19 cellular contexts compared by ENCODE assay signal in genomic region chr6:40353967-40354452, GRCh38.
DNase-seq lines count a peak whose midpoint lies in the region; ATAC-seq and TF ChIP-seq lines count a peak whose summit lies in the region.
"Had no signal": no experiment of that assay in that cellular context is flagged by ENCODE, and none has a peak within 500 bp of the region (broad histone marks: within the 10 kb centered on the region; RNA-seq: fewer than 3 reads in every experiment).

No MANE protein-coding gene starts in this region.

- TF ChIP-seq CTCF in cardiac muscle cell (IDR thresholded peaks at IDR 0.05; ENCODE audit: low read depth, low read length), result no peak
- TF ChIP-seq CTCF in left ventricle myocardium inferior (IDR thresholded peaks at IDR 0.05; ENCODE audit: borderline replicate concordance), result no peak
- no peak for TF ChIP-seq CTCF in coronary artery (IDR thresholded peaks at IDR 0.05)
- no peak for TF ChIP-seq CTCF in lung (IDR thresholded peaks at IDR 0.05; ENCODE audit: control extremely low read depth, extremely low read depth)
- no peak for TF ChIP-seq CTCF in OCI-LY7 (conservative IDR thresholded peaks at IDR 0.05; ENCODE audit: low read length)

- POLR2A ChIA-PET in OCI-LY7 (lab: Charles Lee), result interaction anchor here (1.1 kb wide), 1 partner anchor 51 kb away, joined by 3 read pairs; no protein-coding TSS in a partner anchor

- H3K27me3 ChIP-seq in cardiac muscle cell, result no peaks in the 10 kb centered on the region
- peaks cover 29% of the 10 kb centered on the region for H3K27me3 ChIP-seq in left ventricle myocardium inferior (ENCODE audit: low read depth)
- H3K27me3 ChIP-seq in lung (ENCODE audit: control insufficient read depth, insufficient read depth), result no peaks in the 10 kb centered on the region
- H3K27me3 ChIP-seq: BE2C had no signal

- H4K20me1 ChIP-seq in OCI-LY7 (ENCODE audit: insufficient read depth, low read length), result no peaks in the 10 kb centered on the region

- H3K9me3 ChIP-seq in cardiac muscle cell (ENCODE audit: low read depth), result no peaks in the 10 kb centered on the region
- H3K9me3 ChIP-seq in left ventricle myocardium inferior (replicated peaks), result no peaks in the 10 kb centered on the region
- peaks cover 0 to 2% of the 10 kb centered on the region in 2 donors for H3K9me3 ChIP-seq in lung (ENCODE audit: control insufficient read depth in 2 of 2, insufficient read depth in 1 of 2, low read length in 1 of 2)
- H3K9me3 ChIP-seq in OCI-LY7 (ENCODE audit: low read length), result no peaks in the 10 kb centered on the region
- H3K9me3 ChIP-seq: BE2C had no signal

- peak overlapping the region; percentile 44 for H3K27ac ChIP-seq in cardiac muscle cell
- H3K27ac ChIP-seq in left ventricle myocardium inferior (replicated peaks), result no peak overlapping the region
- no peak overlapping the region for H3K27ac ChIP-seq in coronary artery
- H3K27ac ChIP-seq in lung (ENCODE audit: low read depth in 1 of 2, low read length in 1 of 2), result no peak overlapping the region
- H3K27ac ChIP-seq in OCI-LY7 (ENCODE audit: low read depth, low read length, poor library complexity, severe bottlenecking), result no peak overlapping the region
- H3K27ac ChIP-seq: HL-60 had no signal

- H3K9me2 ChIP-seq in OCI-LY7 (ENCODE audit: insufficient read depth, low read length), result no peaks in the 10 kb centered on the region

- H2AFZ ChIP-seq in OCI-LY7 (ENCODE audit: low read length), result no peak overlapping the region

- H3K36me3 ChIP-seq in cardiac muscle cell (no peaks in the 10 kb centered on the region), left ventricle myocardium inferior (no peaks in the 10 kb centered on the region), lung (ENCODE audit: control insufficient read depth in 2 of 2, insufficient read depth in 2 of 2, low read length in 2 of 2) (no peaks in the 10 kb centered on the region), OCI-LY7 (ENCODE audit: insufficient read depth, low read length) (no peaks in the 10 kb centered on the region)
- H3K36me3 ChIP-seq: BE2C had no signal

- H3K4me3 ChIP-seq in cardiac muscle cell (no peak overlapping the region), left ventricle myocardium inferior (no peak overlapping the region), coronary artery (no peak overlapping the region), lung (no peak overlapping the region), OCI-LY7 (ENCODE audit: low read depth, low read length, poor library complexity, severe bottlenecking) (no peak overlapping the region)
- H3K4me3 ChIP-seq: K562 had no signal

- no peaks in the 10 kb centered on the region for H3K79me2 ChIP-seq in OCI-LY7 (ENCODE audit: insufficient read depth, low read depth, low read length)

- CTCF ChIA-PET in OCI-LY7 (lab: Charles Lee; ENCODE audit: unreplicated experiment), result no interaction called here

- intact Hi-C loops in left ventricle myocardium inferior (cut with micrococcal nuclease) (no loop called here), OCI-LY7 (cut with micrococcal nuclease; ENCODE audit: unreplicated experiment) (no loop called here)

- DNase-seq in cardiac muscle cell (ENCODE audit: low read depth in 1 of 2, low spot score in 1 of 2) (no peak), left ventricle myocardium inferior (no peak), coronary artery (ENCODE audit: low spot score) (peak; percentile 14), lung (ENCODE audit: low spot score) (peak; percentile 18), OCI-LY7 (ENCODE audit: low spot score) (no peak), NCI-H2081 treated with DMSO at 0.1 percent for 48 hours (lab: John Stamatoyannopoulos, UW) (no peak)
- DNase-seq: BE2C, HFFc6, NCI-H1092, NCI-H1436 treated with DMSO at 0.1 percent for 48 hours, NCI-H1930, NCI-H2171 treated with DMSO at 0.1 percent for 48 hours, NCI-H524 treated with DMSO at 0.1 percent for 48 hours, PC-3, Right ventricle myocardium superior had no signal

- H3K4me2 ChIP-seq in OCI-LY7 (ENCODE audit: low read length), result no peak overlapping the region

- ATAC-seq in lung (ENCODE audit: insufficient read depth, low FRiP score), result no peak
- no peak for ATAC-seq in HG03045 (IDR thresholded peaks at IDR 0.05; ENCODE audit: unreplicated experiment)
- ATAC-seq: HepG2, K562, PC-3 had no signal

- H3K4me1 ChIP-seq in cardiac muscle cell (ENCODE audit: low read depth) (peaks cover 18% of the 10 kb centered on the region), left ventricle myocardium inferior (peaks cover 11% of the 10 kb centered on the region), lung (ENCODE audit: control insufficient read depth in 2 of 2, insufficient read depth in 2 of 2, low read length in 2 of 2) (peaks cover 0 to 2% of the 10 kb centered on the region in 2 donors), OCI-LY7 (ENCODE audit: insufficient read depth, low read length, poor library complexity, severe bottlenecking) (no peaks in the 10 kb centered on the region)
- H3K4me1 ChIP-seq: BE2C had no signal

- no TSS peak for BruUV-seq in OCI-LY7 (replicated peaks; lab: Mats Ljungman, UMichigan)

Comparison
In these comparisons a context has a peak if more than half of its experiments do, and no peak if none do; other contexts are left out.
1. DNase-seq: peak in coronary artery (single experiment) and lung (single experiment); none in cardiac muscle cell (0 of 2), left ventricle myocardium inferior (single experiment), OCI-LY7 (single experiment) and NCI-H2081 treated with DMSO at 0.1 percent for 48 hours (single experiment).